In genomic region chr15:67917037-67917436, GRCh38 we compare ENCODE assay signal across 13 cellular contexts.
A peak's percentile ranks its signal among the peaks of the same experiment; 100 is the strongest.
DNase-seq lines count a peak whose midpoint lies in the region; ATAC-seq and TF ChIP-seq lines count a peak whose summit lies in the region.
"Had no signal": no experiment of that assay in that cellular context is flagged by ENCODE, and none has a peak within 500 bp of the region (broad histone marks: within the 10 kb centered on the region; RNA-seq: fewer than 3 reads in every experiment).

No MANE protein-coding gene starts in this region.

- no peaks in the 10 kb centered on the region for H3K36me3 Mint-ChIP-seq in mesothelial cell of epicardium
- H3K36me3 Mint-ChIP-seq: stimulated activated effector memory CD8-positive, alpha-beta T cell treated with anti-CD3 and anti-CD28 coated beads, Interleukin-12 subunit alpha, Interleukin-12 subunit beta, amount 100 ng/mL, for 72 hours; WTC11 had no signal

- H3K27ac Mint-ChIP-seq in mesothelial cell of epicardium, result peak overlapping the region; percentile 96
- H3K27ac Mint-ChIP-seq: stimulated activated effector memory CD8-positive, alpha-beta T cell treated with anti-CD3 and anti-CD28 coated beads, Interleukin-12 subunit alpha, Interleukin-12 subunit beta, amount 100 ng/mL, for 72 hours; WTC11 had no signal

- DNase-seq in NCI-H69 (lab: John Stamatoyannopoulos, UW), result peak; percentile 41
- no peak for DNase-seq in mesothelial cell of epicardium (ENCODE audit: low spot score in 2 of 2, unreplicated experiment in 2 of 2)
- no peak for DNase-seq in tibial nerve (ENCODE audit: low spot score in 2 of 2)
- no peak for DNase-seq in DMS79 (lab: John Stamatoyannopoulos, UW)
- no peak for DNase-seq in NCI-H1930 (lab: John Stamatoyannopoulos, UW)
- DNase-seq in T-helper 1 cell, result no peak
- DNase-seq: activated T-cell treated with anti-CD3 and anti-CD28 coated beads, Interleukin-2, amount 50 U/mL, for 1 hour; COR-L47; naive thymus-derived CD8-positive, alpha-beta T cell had no signal

- H3K27me3 ChIP-seq in esophagus (ENCODE audit: control insufficient read depth in 1 of 2, insufficient read depth in 2 of 2, low read length in 2 of 2) (no peaks in the 10 kb centered on the region), tibial nerve (no peaks in the 10 kb centered on the region)

- no peaks in the 10 kb centered on the region for H3K9me3 Mint-ChIP-seq in mesothelial cell of epicardium
- H3K9me3 Mint-ChIP-seq: stimulated activated effector memory CD8-positive, alpha-beta T cell treated with anti-CD3 and anti-CD28 coated beads, Interleukin-12 subunit alpha, Interleukin-12 subunit beta, amount 100 ng/mL, for 72 hours; WTC11 had no signal

- no peak overlapping the region for H3K4me3 Mint-ChIP-seq in mesothelial cell of epicardium
- H3K4me3 Mint-ChIP-seq: naive thymus-derived CD8-positive, alpha-beta T cell; stimulated activated effector memory CD8-positive, alpha-beta T cell treated with anti-CD3 and anti-CD28 coated beads, Interleukin-12 subunit alpha, Interleukin-12 subunit beta, amount 100 ng/mL, for 72 hours; WTC11 had no signal

- H3K4me1 Mint-ChIP-seq in mesothelial cell of epicardium, result peaks cover 60% of the 10 kb centered on the region
- H3K4me1 Mint-ChIP-seq: naive thymus-derived CD8-positive, alpha-beta T cell; stimulated activated effector memory CD8-positive, alpha-beta T cell treated with anti-CD3 and anti-CD28 coated beads, Interleukin-12 subunit alpha, Interleukin-12 subunit beta, amount 100 ng/mL, for 72 hours had no signal

- WGBS in esophagus, 2 donors, result 82 to 86% methylated on average over 4 of the region's 4 CpGs
- 79 to 81% methylated on average over 4 of the region's 4 CpGs for whole genome bisulfite sequencing in tibial nerve, 2 donors

- TF ChIP-seq CTCF in mesothelial cell of epicardium (IDR thresholded peaks at IDR 0.05; ENCODE audit: unreplicated experiment), result no peak
- TF ChIP-seq CTCF in tibial nerve (IDR thresholded peaks at IDR 0.05), result no peak

- H3K9me3 ChIP-seq in esophagus (ENCODE audit: control insufficient read depth in 2 of 2, insufficient read depth in 1 of 2, low read depth in 1 of 2, low read length in 1 of 2) (no peaks in the 10 kb centered on the region), tibial nerve (peaks cover 0 to 9% (median 0%) of the 10 kb centered on the region in 4 donors)

- peaks cover 3 to 6% of the 10 kb centered on the region in 2 donors for H3K4me1 ChIP-seq in esophagus (ENCODE audit: control insufficient read depth in 2 of 2, insufficient read depth in 2 of 2, low read length in 1 of 2)
- H3K4me1 ChIP-seq in tibial nerve, result peaks cover 0 to 41% (median 16%) of the 10 kb centered on the region in 4 donors

- TF ChIP-seq POLR2A in tibial nerve (IDR thresholded peaks at IDR 0.05), result no peak

- no peak for TF ChIP-seq EP300 in tibial nerve (IDR thresholded peaks at IDR 0.05)

- H3K36me3 ChIP-seq in esophagus (ENCODE audit: control insufficient read depth in 2 of 2, insufficient read depth in 2 of 2, low read length in 1 of 2) (no peaks in the 10 kb centered on the region), tibial nerve (no peaks in the 10 kb centered on the region)

- no peak for ATAC-seq in HG03280 (IDR thresholded peaks at IDR 0.05; ENCODE audit: unreplicated experiment)
- ATAC-seq: naive thymus-derived CD8-positive, alpha-beta T cell; stimulated activated effector memory CD8-positive, alpha-beta T cell treated with anti-CD3 and anti-CD28 coated beads, Interleukin-12 subunit alpha, Interleukin-12 subunit beta, amount 100 ng/mL, for 72 hours had no signal

- H3K4me3 ChIP-seq in esophagus (ENCODE audit: low read depth in 1 of 2, low read length in 2 of 2) (no peak overlapping the region), tibial nerve (no peak overlapping the region)

- no peaks in the 10 kb centered on the region for H3K27me3 Mint-ChIP-seq in mesothelial cell of epicardium (ENCODE audit: low read depth)

- peak overlapping the region; percentile 3 to 49 for H3K27ac ChIP-seq in esophagus (ENCODE audit: low read depth in 2 of 2, low read length in 1 of 2)
- peak overlapping the region; percentile 66 to 85 (median 74) for H3K27ac ChIP-seq in tibial nerve
